In genomic region chr1:234862944-234863515, GRCh38 we compare ENCODE assay signal across 10 cellular contexts.
DNase-seq lines count a peak whose midpoint lies in the region; ATAC-seq, FAIRE-seq and TF ChIP-seq lines count a peak whose summit lies in the region.
"Had no signal": no experiment of that assay in that cellular context is flagged by ENCODE, and none has a peak within 500 bp of the region (broad histone marks: within the 10 kb centered on the region; RNA-seq: fewer than 3 reads in every experiment).

No MANE protein-coding gene starts in this region.

- FAIRE-seq in D721Med (lab: Jason Lieb, UNC), result no peak

- H3K4me3 ChIP-seq in ascending aorta (peak overlapping the region in 1 of 2 donors; percentile 29), right atrium auricular region (no peak overlapping the region)
- H3K4me3 ChIP-seq: SK-N-MC had no signal

- H3K36me3 ChIP-seq in ascending aorta (no peaks in the 10 kb centered on the region), right atrium auricular region (no peaks in the 10 kb centered on the region)

- ATAC-seq in GM21526 (IDR thresholded peaks at IDR 0.05; ENCODE audit: low FRiP score, unreplicated experiment), result no peak

- TF ChIP-seq CTCF in ascending aorta (IDR thresholded peaks at IDR 0.05) (no peak), right atrium auricular region (IDR thresholded peaks at IDR 0.05) (no peak), D721Med (IDR thresholded peaks at IDR 0.05; ENCODE audit: insufficient read depth, missing control alignments) (no peak)

- DNase-seq in DMS 273 treated with DMSO at 0.1 percent for 48 hours (lab: John Stamatoyannopoulos, UW) (peak; percentile 27), ascending aorta (ENCODE audit: low spot score in 2 of 2) (peak; percentile 48 to 88), right atrium auricular region (ENCODE audit: low spot score) (peak; percentile 92), renal cortical epithelial cell (ENCODE audit: low read depth) (peak; percentile 92), D721Med (ENCODE audit: insufficient read length, low spot score) (no peak), erythroblast (lab: John Stamatoyannopoulos, UW) (no peak)
- no peak for DNase-seq in stimulated activated CD4-positive, alpha-beta T cell treated with anti-CD3 and anti-CD28 coated beads, Interleukin-15, amount 100 ng/mL, for 24 hours
- DNase-seq: naive B cell had no signal

- peaks cover 0 to 33% of the 10 kb centered on the region in 2 donors for H3K4me1 ChIP-seq in ascending aorta
- H3K4me1 ChIP-seq in right atrium auricular region, result peaks cover 0 to 38% of the 10 kb centered on the region in 2 donors

- no peak for TF ChIP-seq POLR2A in erythroblast (IDR thresholded peaks at IDR 0.05; ENCODE audit: low read length)

- H3K9me3 ChIP-seq in ascending aorta (no peaks in the 10 kb centered on the region), right atrium auricular region (peaks cover 0 to 6% of the 10 kb centered on the region in 2 donors)

- H3K27ac ChIP-seq in ascending aorta (peak overlapping the region; percentile 80 to 89), right atrium auricular region (peak overlapping the region; percentile 69 to 85)
- H3K27ac ChIP-seq: SK-N-MC had no signal

- no peaks in the 10 kb centered on the region for H3K27me3 ChIP-seq in ascending aorta
- H3K27me3 ChIP-seq in right atrium auricular region, result no peaks in the 10 kb centered on the region

- intact Hi-C loops in ascending aorta (cut with DNase I), result loop anchor here (5.0 kb wide), 4 partner anchors 49 to 251 kb away; partner anchors contain the start of gene IRF2BP2

Comparison
In these comparisons a context has a peak if more than half of its experiments do, and no peak if none do; other contexts are left out.
1. DNase-seq: peak in DMS 273 treated with DMSO at 0.1 percent for 48 hours (single experiment), ascending aorta (2 of 2), right atrium auricular region (single experiment) and renal cortical epithelial cell (single experiment); none in D721Med (single experiment), stimulated activated CD4-positive, alpha-beta T cell treated with anti-CD3 and anti-CD28 coated beads, Interleukin-15, amount 100 ng/mL, for 24 hours (single experiment) and erythroblast (0 of 2).